ENCODE assay signal across 17 cellular contexts in genomic region chr10:53006663-53007610, GRCh38.
DNase-seq lines count a peak whose midpoint lies in the region; ATAC-seq, FAIRE-seq and TF ChIP-seq lines count a peak whose summit lies in the region.
"Had no signal": no experiment of that assay in that cellular context is flagged by ENCODE, and none has a peak within 500 bp of the region (broad histone marks: within the 10 kb centered on the region; RNA-seq: fewer than 3 reads in every experiment).

No MANE protein-coding gene starts in this region.

- H3K14ac ChIP-seq in neuronal stem cell (ENCODE audit: low read length) = no peak overlapping the region

- H2BK120ac ChIP-seq in neuronal stem cell (ENCODE audit: low read depth, low read length) = no peak overlapping the region

- H3K36me3 ChIP-seq in neuronal stem cell (replicated peaks in 1 of 2; ENCODE audit: control insufficient read depth in 2 of 2, insufficient read depth in 2 of 2, low read length in 2 of 2) = no peaks in the 10 kb centered on the region

- no peak for FAIRE-seq in H54 (lab: Jason Lieb, UNC)
- FAIRE-seq: A204.1, D721Med, RCC 7860 had no signal

- no peak overlapping the region for H3K18ac ChIP-seq in neuronal stem cell (ENCODE audit: low read length)

- H3K9ac ChIP-seq in neuronal stem cell (ENCODE audit: low read depth, low read length, poor library complexity) = no peak overlapping the region

- peaks cover 0 to 3% of the 10 kb centered on the region in 2 donors for H3K4me1 ChIP-seq in neuronal stem cell (ENCODE audit: control insufficient read depth in 2 of 2, insufficient read depth in 1 of 2, low read depth in 1 of 2, low read length in 2 of 2)

- no peak overlapping the region for H4K8ac ChIP-seq in neuronal stem cell (ENCODE audit: low read depth, low read length)

- no peak overlapping the region for H2AK5ac ChIP-seq in neuronal stem cell (ENCODE audit: low read depth, low read length)

- H3K23ac ChIP-seq in neuronal stem cell (ENCODE audit: low read depth, low read length, poor library complexity) = no peak overlapping the region

- no peaks in the 10 kb centered on the region for H3K36me3 Mint-ChIP-seq in effector memory CD8-positive, alpha-beta T cell (ENCODE audit: insufficient read depth)
- H3K36me3 Mint-ChIP-seq: CD4-positive, CD25-positive, alpha-beta regulatory T cell had no signal

- no peaks in the 10 kb centered on the region for H3K27me3 ChIP-seq in neuronal stem cell (ENCODE audit: control insufficient read depth in 3 of 3, insufficient read depth in 3 of 3, low read depth in 1 of 3, low read length in 3 of 3)

- no peak overlapping the region for H3K4me3 ChIP-seq in neuronal stem cell (ENCODE audit: low read length in 2 of 2)

- no peak overlapping the region for H3K4me2 ChIP-seq in neuronal stem cell (ENCODE audit: insufficient read depth, low read length, poor library complexity, severe bottlenecking)

- TF ChIP-seq POLR2A in H54 (IDR thresholded peaks at IDR 0.05; ENCODE audit: low read depth, low read length) = no peak

- no peaks in the 10 kb centered on the region for H3K4me1 Mint-ChIP-seq in effector memory CD8-positive, alpha-beta T cell (ENCODE audit: low read depth in 2 of 2)
- H3K4me1 Mint-ChIP-seq: CD4-positive, CD25-positive, alpha-beta regulatory T cell had no signal

- H4K91ac ChIP-seq in neuronal stem cell (ENCODE audit: low read depth, low read length, poor library complexity) = no peak overlapping the region

- TF ChIP-seq CTCF in 22Rv1 (IDR thresholded peaks at IDR 0.05) = no peak

- DNase-seq in NCI-H146 (lab: John Stamatoyannopoulos, UW) = peak; percentile 34
- peak; percentile 69 for DNase-seq in left kidney (ENCODE audit: low read depth, low spot score)
- DNase-seq in neuronal stem cell (ENCODE audit: low spot score) = no peak
- no peak for DNase-seq in stimulated activated CD8-positive, alpha-beta memory T cell treated with anti-CD3 and anti-CD28 coated beads, Interleukin-4, amount 100 ng/mL, for 48 hours
- DNase-seq in effector memory CD8-positive, alpha-beta T cell = no peak
- DNase-seq in H54 (ENCODE audit: insufficient read length, low spot score) = no peak
- DNase-seq in activated effector memory CD4-positive, alpha-beta T cell treated with anti-CD3 and anti-CD28 coated beads, Interleukin-2, amount 50 U/mL, for 16 hours = no peak
- DNase-seq: CD4-positive, CD25-positive, alpha-beta regulatory T cell; NCI-H1436 treated with DMSO at 0.1 percent for 48 hours; NCI-H2107; NCI-H446 treated with DMSO at 0.1 percent for 48 hours; NCI-H774; SHP77 treated with DMSO at 0.1 percent for 48 hours had no signal

- no peak overlapping the region for H2BK5ac ChIP-seq in neuronal stem cell (ENCODE audit: low read length)

- WGBS in neuronal stem cell (ENCODE audit: extremely low coverage in 2 of 2, insufficient read length in 2 of 2, insufficient replicate concordance in 1 of 2), 2 donors = no CpG with 5 or more reads among the region's 1 CpG

- H3K27ac ChIP-seq in 22Rv1 (peak overlapping the region; percentile 8; the same call in 1 of the 2 replicates), neuronal stem cell (replicated peaks; ENCODE audit: low read length) (no peak overlapping the region)

- no peaks in the 10 kb centered on the region for H3K9me3 ChIP-seq in neuronal stem cell (replicated peaks in 1 of 2; ENCODE audit: control insufficient read depth in 2 of 2, insufficient read depth in 1 of 2, low read depth in 1 of 2, low read length in 2 of 2)

- ATAC-seq in effector memory CD8-positive, alpha-beta T cell (replicated peaks) = no peak

- no peak overlapping the region for H3K4me3 Mint-ChIP-seq in effector memory CD8-positive, alpha-beta T cell
- H3K4me3 Mint-ChIP-seq: CD4-positive, CD25-positive, alpha-beta regulatory T cell had no signal

- no peak overlapping the region for H3K4ac ChIP-seq in neuronal stem cell (ENCODE audit: low read length)

- peaks cover 6 to 9% of the 10 kb centered on the region in 2 donors for H3K9me3 Mint-ChIP-seq in effector memory CD8-positive, alpha-beta T cell

- no peak overlapping the region for H2BK12ac ChIP-seq in neuronal stem cell (ENCODE audit: low read length)

- no peak overlapping the region for H2BK15ac ChIP-seq in neuronal stem cell (ENCODE audit: low read length)

- H3K27ac Mint-ChIP-seq in effector memory CD8-positive, alpha-beta T cell = no peak overlapping the region
- H3K27ac Mint-ChIP-seq: CD4-positive, CD25-positive, alpha-beta regulatory T cell had no signal

- H3K27me3 Mint-ChIP-seq in effector memory CD8-positive, alpha-beta T cell = no peaks in the 10 kb centered on the region
- H3K27me3 Mint-ChIP-seq: CD4-positive, CD25-positive, alpha-beta regulatory T cell had no signal

- H3K79me1 ChIP-seq in neuronal stem cell (ENCODE audit: low read depth, low read length) = no peaks in the 10 kb centered on the region

- peak overlapping the region; percentile 50 for H2AFZ ChIP-seq in neuronal stem cell (ENCODE audit: low read length)

Comparison
In these comparisons a context has a peak if more than half of its experiments do, and no peak if none do; other contexts are left out.
1. DNase-seq: peak in NCI-H146 (single experiment) and left kidney (single experiment); none in neuronal stem cell (single experiment), stimulated activated CD8-positive, alpha-beta memory T cell treated with anti-CD3 and anti-CD28 coated beads, Interleukin-4, amount 100 ng/mL, for 48 hours (single experiment), effector memory CD8-positive, alpha-beta T cell (0 of 3), H54 (single experiment) and activated effector memory CD4-positive, alpha-beta T cell treated with anti-CD3 and anti-CD28 coated beads, Interleukin-2, amount 50 U/mL, for 16 hours (single experiment).